In the genomic region with DNA sequence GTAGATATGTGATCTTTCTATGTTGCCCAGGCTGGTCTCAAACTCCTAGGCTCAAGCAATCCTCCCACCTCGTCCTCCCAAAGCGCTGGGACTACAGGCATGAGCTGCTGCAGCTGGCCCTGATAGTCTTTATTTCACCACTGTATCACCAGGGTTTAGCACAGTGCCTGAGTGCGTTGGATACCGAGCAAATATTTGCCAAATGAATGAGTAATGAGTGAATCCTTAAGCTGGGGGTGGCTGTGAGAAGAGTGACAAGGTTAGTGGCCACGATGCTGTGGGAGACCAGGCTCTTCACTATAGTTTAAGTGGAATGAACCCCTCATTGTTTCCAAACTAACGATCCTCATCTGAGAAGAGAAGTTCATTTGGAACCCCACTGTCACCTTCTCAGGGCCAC, we compare ENCODE assay signal across 21 cellular contexts.
A peak's percentile ranks its signal among the peaks of the same experiment; 100 is the strongest.
DNase-seq lines count a peak whose midpoint lies in the region; ATAC-seq, FAIRE-seq and TF ChIP-seq lines count a peak whose summit lies in the region.
"Had no signal": no experiment of that assay in that cellular context is flagged by ENCODE, and none has a peak within 500 bp of the region (broad histone marks: within the 10 kb centered on the region; RNA-seq: fewer than 3 reads in every experiment).

No MANE protein-coding gene starts in this region.

- no peaks in the 10 kb centered on the region for H3K27me3 ChIP-seq in PC-3 (ENCODE audit: low read length)
- H3K27me3 ChIP-seq: MG63 had no signal

- POLR2A ChIA-PET in A549 (lab: Yijun Ruan, JAX), result interaction anchor here (1.1 kb wide), 1 partner anchor 69 kb away, joined by 3 read pairs; the partner anchor contains the start of gene SNRPG
- POLR2A ChIA-PET in PC-3 (lab: Charles Lee; ENCODE audit: unreplicated experiment), result no interaction called here

- intact Hi-C loops in PC-3 (cut with micrococcal nuclease) (no loop called here), posterior vena cava (cut with DNase I) (no loop called here)

- H3K4me1 ChIP-seq in A549, result peaks cover 21% of the 10 kb centered on the region
- H3K4me1 ChIP-seq in PC-3 (ENCODE audit: insufficient read depth, low read length), result peaks cover 43% of the 10 kb centered on the region

- DNase-seq in A549 (ENCODE audit: low read depth in 1 of 2, low spot score in 1 of 2) (peak; percentile 56 to 64), ELR (ENCODE audit: low read depth) (peak; percentile 24), PC-3 (peak; percentile 94), epithelial cell of esophagus (ENCODE audit: low read depth) (peak; percentile 60), posterior vena cava (ENCODE audit: low spot score) (no peak), NCI-H446 (lab: John Stamatoyannopoulos, UW) (no peak)
- DNase-seq in activated effector memory CD4-positive, alpha-beta T cell treated with Interleukin-2 at 50 U/mL for 16 hours, result no peak
- DNase-seq: 8988T, DMS153, GDM1, KBM-7, MG63, NCI-H2029 treated with DMSO at 0.1 percent for 48 hours, NCI-H69, SK-N-SH, SW 1271 had no signal

- H3K9me2 ChIP-seq in PC-3 (replicated peaks; ENCODE audit: low read length), result no peaks in the 10 kb centered on the region
- H3K9me2 ChIP-seq: SK-N-SH had no signal

- H3K9me3 ChIP-seq in A549, result no peaks in the 10 kb centered on the region
- H3K9me3 ChIP-seq in PC-3 (ENCODE audit: low read length), result no peaks in the 10 kb centered on the region
- H3K9me3 ChIP-seq: MG63, SK-N-SH had no signal

- no peaks in the 10 kb centered on the region for H3K79me2 ChIP-seq in PC-3 (ENCODE audit: low read length)

- no peak for TF ChIP-seq EP300 in A549 (IDR thresholded peaks at IDR 0.05)

- H4K20me1 ChIP-seq in PC-3 (ENCODE audit: low read length), result no peaks in the 10 kb centered on the region

- 30% methylated on average over 6 of the region's 6 CpGs for WGBS in A549 (ENCODE audit: missing lambda C conversion rate)

- no peak for TF ChIP-seq POLR2A in A549 (IDR thresholded peaks at IDR 0.05; ENCODE audit: low read length)

- FAIRE-seq in A549 (lab: Jason Lieb, UNC), result no peak
- FAIRE-seq: GM12878 had no signal

- ATAC-seq in A549 (peak; percentile 76 to 80), PC-3 (peak; percentile 93), GM18868 (IDR thresholded peaks at IDR 0.05; ENCODE audit: unreplicated experiment) (no peak)
- ATAC-seq: GM12878, HCT116, Panc1 had no signal

- no peaks in the 10 kb centered on the region for H3K36me3 ChIP-seq in PC-3 (ENCODE audit: low read depth, low read length)
- H3K36me3 ChIP-seq: MG63 had no signal

- TF ChIP-seq CTCF in A549 (IDR thresholded peaks at IDR 0.05) (no peak), PC-3 (conservative IDR thresholded peaks at IDR 0.05; ENCODE audit: low read depth, low read length) (no peak), epithelial cell of esophagus (IDR thresholded peaks at IDR 0.05; ENCODE audit: insufficient read depth, low read depth, low read length, missing control alignments) (no peak)

- no peaks in the 10 kb centered on the region for H3F3A ChIP-seq in PC-3 (ENCODE audit: low read length, unreplicated experiment)

- peak overlapping the region; percentile 60 for H3K9ac ChIP-seq in PC-3 (ENCODE audit: low read length)
- H3K9ac ChIP-seq: SK-N-SH had no signal

- no peak for TF ChIP-seq RAD21 in A549 (conservative IDR thresholded peaks at IDR 0.05 in 1 of 2, IDR thresholded peaks at IDR 0.05 in 1 of 2)

- H2AFZ ChIP-seq in PC-3 (ENCODE audit: low read length), result 0 out of 2 replicates have a peak overlapping the region, but pooled peaks have one; percentile 16

- CTCF ChIA-PET in A549 (lab: Yijun Ruan, JAX) (interaction anchor here (0.8 to 6.9 kb wide), 5 partner anchors 21 to 285 kb away, joined by 3 to 34 read pairs (median 6); no protein-coding TSS in a partner anchor), PC-3 (lab: Charles Lee) (no interaction called here)

- BruUV-seq in PC-3 (replicated peaks; lab: Mats Ljungman, UMichigan), result no TSS peak

- H3K4me2 ChIP-seq in A549 (peak overlapping the region; percentile 40), PC-3 (ENCODE audit: low read length) (peak overlapping the region; percentile 60)
- H3K4me2 ChIP-seq: SK-N-SH had no signal

- H3K27ac ChIP-seq in A549, result 0 out of 6 replicates have a peak overlapping the region, but pooled peaks of 1 of the 2 experiments have one; percentile 9
- H3K27ac ChIP-seq in PC-3 (ENCODE audit: low read length), result peak overlapping the region; percentile 81
- H3K27ac ChIP-seq: HL-60 had no signal

- H3K4me3 ChIP-seq in A549 (no peak overlapping the region), PC-3 (ENCODE audit: low read length) (no peak overlapping the region), epithelial cell of esophagus (ENCODE audit: low read length) (no peak overlapping the region)
- H3K4me3 ChIP-seq: GM12878, MG63 had no signal

TF ChIP-seq in A549, 52 proteins besides CTCF, POLR2A, EP300 and RAD21:
- TF ChIP-seq FOSL2 (IDR thresholded peaks at IDR 0.05), result no peak
- peak; percentile 47 for TF ChIP-seq FOSL2 (CRISPR knock-in tag; IDR thresholded peaks at IDR 0.05)
- TF ChIP-seq FOSB (CRISPR knock-in tag; IDR thresholded peaks at IDR 0.05), result no peak

Comparison
In these comparisons a context has a peak if more than half of its experiments do, and no peak if none do; other contexts are left out.
1. DNase-seq: peak in A549 (2 of 2), ELR (single experiment), PC-3 (single experiment) and epithelial cell of esophagus (single experiment); none in posterior vena cava (single experiment), activated effector memory CD4-positive, alpha-beta T cell treated with Interleukin-2 at 50 U/mL for 16 hours (single experiment) and NCI-H446 (0 of 2).